Comparison of ENCODE assay signal across 20 cellular contexts in genomic region chr11:17575431-17576425, GRCh38. TPM values are rescaled to one million over a fixed set of nuclear protein-coding genes. Genes with fewer than 3 reads are reported as not detected.
"Had no signal": no experiment of that assay in that cellular context is flagged by ENCODE, and none has a peak within 500 bp of the region (broad histone marks: within the 10 kb centered on the region; RNA-seq: fewer than 3 reads in every experiment).

No MANE protein-coding gene starts in this region.

- H3K27ac ChIP-seq: body of pancreas, gastrocnemius medialis, neutrophil, spleen, uterus had no signal

- H3K4me1 ChIP-seq: body of pancreas, gastrocnemius medialis, spleen, uterus had no signal

- H3K4me3 Mint-ChIP-seq: activated naive CD4-positive, alpha-beta T cell treated with anti-CD3 and anti-CD28 coated beads for 36 hours; naive B cell; stimulated activated naive B cell treated with anti-CD40 and anti-IgM and Interleukin-4, amounts not matched to agents 10 μg/mL and 1 μg/mL and 100 μg/mL, for 72 hours had no signal

- ATAC-seq: activated CD4-positive, CD25-positive, alpha-beta regulatory T cell treated with anti-CD3 and anti-CD28 coated beads, Interleukin-2, amount 50 U/mL, for 24 hours; body of pancreas; esophagus mucosa; gastrocnemius medialis; mucosa of descending colon; stimulated activated naive B cell treated with anti-CD40 and anti-IgM and Interleukin-4, amounts not matched to agents 10 μg/mL and 1 μg/mL and 100 μg/mL, for 72 hours had no signal

- H3K36me3 ChIP-seq: gastrocnemius medialis, neutrophil, spleen, uterus had no signal

- H3K27ac Mint-ChIP-seq: activated naive CD4-positive, alpha-beta T cell treated with anti-CD3 and anti-CD28 coated beads for 36 hours; naive B cell; stimulated activated naive B cell treated with anti-CD40 and anti-IgM and Interleukin-4, amounts not matched to agents 10 μg/mL and 1 μg/mL and 100 μg/mL, for 72 hours had no signal

- H3K9me3 ChIP-seq: body of pancreas, gastrocnemius medialis, mucosa of descending colon, neutrophil, spleen, uterus had no signal

- H3K4me3 ChIP-seq: body of pancreas, gastrocnemius medialis, mucosa of descending colon, spleen, uterus had no signal

- H3K27me3 ChIP-seq: body of pancreas, gastrocnemius medialis, uterus had no signal

- H3K9me3 Mint-ChIP-seq: activated naive CD4-positive, alpha-beta T cell treated with anti-CD3 and anti-CD28 coated beads for 36 hours; naive B cell; stimulated activated naive B cell treated with anti-CD40 and anti-IgM and Interleukin-4, amounts not matched to agents 10 μg/mL and 1 μg/mL and 100 μg/mL, for 72 hours had no signal

- H3K36me3 Mint-ChIP-seq: naive B cell; stimulated activated naive B cell treated with anti-CD40 and anti-IgM and Interleukin-4, amounts not matched to agents 10 μg/mL and 1 μg/mL and 100 μg/mL, for 72 hours had no signal

- DNase-seq: activated naive CD4-positive, alpha-beta T cell treated with anti-CD3 and anti-CD28 coated beads for 36 hours; body of pancreas; caudate nucleus; cortex of kidney; effector CD4-positive, alpha-beta T cell; gastrocnemius medialis; mesenchymal stem cell; mucosa of descending colon; naive B cell; stimulated activated naive B cell treated with anti-CD40 and anti-IgM and Interleukin-4, amounts not matched to agents 10 μg/mL and 1 μg/mL and 100 μg/mL, for 72 hours; T-helper 1 cell; T-helper 9 cell; uterus had no signal

RNA-seq across cellular contexts. Expression of gene OTOG, which starts 28.7 kb away (rescaled TPM):
- total RNA-seq: activated naive CD4-positive, alpha-beta T cell treated with anti-CD3 and anti-CD28 coated beads for 36 hours; body of pancreas; esophagus mucosa; gastrocnemius medialis; kidney epithelial cell; liver; renal cortical epithelial cell; spleen had no signal
- polyA plus RNA-seq: liver, spleen had no signal

RNA-seq across cellular contexts. Expression of gene USH1C, which starts 31.5 kb away (rescaled TPM):
- total RNA-seq: activated naive CD4-positive, alpha-beta T cell treated with anti-CD3 and anti-CD28 coated beads for 36 hours; spleen had no signal
